13 cellular contexts compared by ENCODE assay signal in the genomic region with DNA sequence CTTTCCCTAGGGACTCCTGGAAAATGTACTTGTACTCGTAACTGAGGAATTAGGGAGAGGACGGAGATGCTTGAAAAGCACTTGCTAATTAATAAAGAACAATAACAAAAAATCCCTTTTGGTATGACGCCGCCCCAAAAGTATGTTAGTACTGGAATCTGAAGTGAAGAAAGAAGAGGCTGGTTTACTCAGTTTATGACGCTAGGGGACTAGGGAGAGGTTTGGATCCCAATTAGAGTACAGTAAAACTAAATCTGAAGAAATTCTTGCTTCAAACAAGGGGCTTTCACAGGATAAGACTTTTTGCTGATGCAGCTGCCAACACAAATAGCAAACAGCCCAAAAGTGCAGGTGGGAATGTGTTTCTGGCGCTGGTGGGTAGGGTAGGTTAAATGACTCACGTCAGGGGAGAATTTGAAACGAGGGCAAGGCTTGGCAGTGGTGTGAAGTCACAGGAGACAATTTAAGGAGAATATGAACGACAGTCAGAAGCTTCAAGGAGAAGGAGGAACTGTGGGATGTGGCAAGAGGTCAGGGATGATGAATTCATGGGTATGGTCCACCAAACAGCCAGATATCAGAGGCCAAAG. TPM values are rescaled to one million over a fixed set of nuclear protein-coding genes. Genes with fewer than 3 reads are reported as not detected.
DNase-seq lines count a peak whose midpoint lies in the region; ATAC-seq and TF ChIP-seq lines count a peak whose summit lies in the region.
"Had no signal": no experiment of that assay in that cellular context is flagged by ENCODE, and none has a peak within 500 bp of the region (broad histone marks: within the 10 kb centered on the region; RNA-seq: fewer than 3 reads in every experiment).

No MANE protein-coding gene starts in this region.

- H3K9me3 ChIP-seq in breast epithelium: no peaks in the 10 kb centered on the region
- H3K9me3 ChIP-seq: pancreas had no signal

- intact Hi-C loops in MCF 10A (cut with micrococcal nuclease): no loop called here
- intact Hi-C loops in breast epithelium (cut with DNase I; ENCODE audit: low total_unique reads): no loop called here

- POLR2A ChIA-PET in MCF 10A (lab: Yijun Ruan, JAX) (no interaction called here), T-cell (lab: Charles Lee) (no interaction called here)

- H3K4me3 Mint-ChIP-seq in MCF 10A (ENCODE audit: unreplicated experiment) (peak overlapping the region; percentile 6), T-cell (peak overlapping the region in 2 of 3 donors; percentile 21 to 28)

- H3K27ac Mint-ChIP-seq in MCF 10A (ENCODE audit: low read depth, unreplicated experiment) (peak overlapping the region; percentile 53), T-cell (no peak overlapping the region)
- H3K27ac Mint-ChIP-seq: activated CD4-positive, alpha-beta memory T cell treated with anti-CD3 and anti-CD28 coated beads, Interleukin-2, amount 10 ng/mL, durations not matched to agents 7 days and 5 days had no signal

- H3K36me3 ChIP-seq in breast epithelium: no peaks in the 10 kb centered on the region
- H3K36me3 ChIP-seq: pancreas had no signal

- TF ChIP-seq POLR2A in breast epithelium (IDR thresholded peaks at IDR 0.05): no peak

- H3K36me3 Mint-ChIP-seq in MCF 10A (ENCODE audit: insufficient read depth, unreplicated experiment): no peaks in the 10 kb centered on the region
- peaks cover 2% of the 10 kb centered on the region for H3K36me3 Mint-ChIP-seq in T-cell

- no peak for ATAC-seq in T-cell (replicated peaks in 1 of 4)
- no peak for ATAC-seq in HG02678 (IDR thresholded peaks at IDR 0.05; ENCODE audit: unreplicated experiment)
- ATAC-seq in HG02610 (IDR thresholded peaks at IDR 0.05; ENCODE audit: unreplicated experiment): no peak
- ATAC-seq: pancreas had no signal

- H3K4me1 ChIP-seq in breast epithelium: no peaks in the 10 kb centered on the region
- H3K4me1 ChIP-seq: pancreas had no signal

- H3K9me3 Mint-ChIP-seq in MCF 10A (ENCODE audit: unreplicated experiment) (no peaks in the 10 kb centered on the region), T-cell (no peaks in the 10 kb centered on the region)
- H3K9me3 Mint-ChIP-seq: activated CD4-positive, alpha-beta memory T cell treated with anti-CD3 and anti-CD28 coated beads, Interleukin-2, amount 10 ng/mL, durations not matched to agents 7 days and 5 days had no signal

- H3K27me3 Mint-ChIP-seq in MCF 10A (ENCODE audit: insufficient read depth, unreplicated experiment) (no peaks in the 10 kb centered on the region), T-cell (no peaks in the 10 kb centered on the region)

- CTCF ChIA-PET in MCF 10A (lab: Yijun Ruan, JAX): interaction anchor here (0.6 kb wide), 1 partner anchor 179 kb away, joined by 3 read pairs; no protein-coding TSS in a partner anchor
- CTCF ChIA-PET in T-cell (lab: Charles Lee): no interaction called here

- H3K27ac ChIP-seq in breast epithelium: no peak overlapping the region
- H3K27ac ChIP-seq: pancreas had no signal

- BruUV-seq in MCF 10A (replicated peaks; lab: Mats Ljungman, UMichigan): no TSS peak

- TF ChIP-seq CTCF in MCF 10A (IDR thresholded peaks at IDR 0.05; ENCODE audit: unreplicated experiment): no peak
- no peak for TF ChIP-seq CTCF in breast epithelium (IDR thresholded peaks at IDR 0.05)
- TF ChIP-seq CTCF in fibroblast of villous mesenchyme (IDR thresholded peaks at IDR 0.05; ENCODE audit: insufficient read depth, low read depth, low read length): no peak

- DNase-seq in MCF 10A (ENCODE audit: unreplicated experiment) (peak; percentile 41), breast epithelium (ENCODE audit: low spot score in 2 of 2) (no peak), T-cell (no peak), fibroblast of villous mesenchyme (ENCODE audit: low read depth) (peak; percentile 45), islet precursor cell (no peak), NCI-H1436 treated with DMSO at 0.1 percent for 48 hours (lab: John Stamatoyannopoulos, UW) (no peak)
- DNase-seq: activated CD4-positive, alpha-beta memory T cell treated with anti-CD3 and anti-CD28 coated beads, Interleukin-2, amount 10 ng/mL, durations not matched to agents 7 days and 5 days; activated gamma-delta T cell; pancreas; stimulated activated CD8-positive, alpha-beta memory T cell treated with anti-CD3 and anti-CD28 coated beads, Interleukin-4, amount 100 ng/mL, for 48 hours; T1000 had no signal

- peaks cover 15% of the 10 kb centered on the region for H3K4me1 Mint-ChIP-seq in MCF 10A (ENCODE audit: insufficient read depth, unreplicated experiment)
- peaks cover 7 to 12% (median 9%) of the 10 kb centered on the region in 3 donors for H3K4me1 Mint-ChIP-seq in T-cell

- H3K4me3 ChIP-seq in breast epithelium (no peak overlapping the region), fibroblast of villous mesenchyme (ENCODE audit: low read depth, low read length) (no peak overlapping the region)

- H3K27me3 ChIP-seq in breast epithelium: no peaks in the 10 kb centered on the region
- H3K27me3 ChIP-seq: pancreas had no signal

RNA-seq across cellular contexts. Expression of a gene that starts 1.2 kb away (rescaled TPM):
- total RNA-seq in MCF 10A (2022): 1.2 and 2.0 TPM in 2 replicates
- 1 to 10 TPM; 2.4 to 7.8 (median 4.3) TPM for total RNA-seq in breast epithelium
- 1 to 10 TPM in 2 of 5 donors, under 1 TPM in 2, not detected in 1; 0.73 to 2.4 (median 1.4) TPM for total RNA-seq in T-cell
- 0.64 and 1.3 TPM in 2 replicates for total RNA-seq in fibroblast of villous mesenchyme

RNA-seq across cellular contexts. Expression of a gene that starts 34.1 kb away (rescaled TPM):
- total RNA-seq in MCF 10A (2022): 39.1 and 44.0 TPM in 2 replicates
- total RNA-seq in breast epithelium: 10 to 100 TPM; 39.0 to 79.0 (median 52.8) TPM
- total RNA-seq in T-cell: 10 to 100 TPM; 63.1 to 75.7 (median 72.2) TPM
- total RNA-seq in fibroblast of villous mesenchyme: 23.8 and 41.0 TPM in 2 replicates

Comparison
In these comparisons a context has a peak if more than half of its experiments do, and no peak if none do; other contexts are left out.
1. DNase-seq: peak in MCF 10A (single experiment) and fibroblast of villous mesenchyme (single experiment); none in breast epithelium (0 of 2), T-cell (0 of 34), islet precursor cell (single experiment) and NCI-H1436 treated with DMSO at 0.1 percent for 48 hours (single experiment).